8 cellular contexts compared by ENCODE assay signal in genomic region chr20:44702776-44703175, GRCh38. TPM values are rescaled to one million over a fixed set of nuclear protein-coding genes. Genes with fewer than 3 reads are reported as not detected.
DNase-seq lines count a peak whose midpoint lies in the region; ATAC-seq and TF ChIP-seq lines count a peak whose summit lies in the region.

No MANE protein-coding gene starts in this region.

- no peak overlapping the region for H3K27ac Mint-ChIP-seq in nephron progenitor cell

- no peaks in the 10 kb centered on the region for H3K9me3 Mint-ChIP-seq in nephron progenitor cell

- H3K36me3 Mint-ChIP-seq in nephron progenitor cell (ENCODE audit: low read depth), result no peaks in the 10 kb centered on the region

- no peak for ATAC-seq in HG03039 (IDR thresholded peaks at IDR 0.05; ENCODE audit: unreplicated experiment)

- H3K27me3 Mint-ChIP-seq in nephron progenitor cell (ENCODE audit: low read depth, poor library complexity), result peaks cover 3% of the 10 kb centered on the region

- TF ChIP-seq CTCF in nephron progenitor cell (IDR thresholded peaks at IDR 0.05) (no peak), GM13977 (IDR thresholded peaks at IDR 0.05; ENCODE audit: extremely low read depth, insufficient read depth, missing control alignments) (no peak)

- in situ Hi-C loops in GM13977 (cut with MboI; ENCODE audit: low pct_unique_long_range_greater_than_20kb, low sequenced_read_pairs, unreplicated experiment), result no loop called here

- DNase-seq in EL, result peak; percentile 95
- peak; percentile 96 for DNase-seq in LHCN-M2 (ENCODE audit: low read depth)
- DNase-seq in epidermal melanocyte (ENCODE audit: insufficient read length, low spot score), result peak; percentile 67
- DNase-seq in nephron progenitor cell, result peak; percentile 29
- no peak for DNase-seq in GM13977 (ENCODE audit: low spot score)
- DNase-seq in NCI-H2081 (lab: John Stamatoyannopoulos, UW), result no peak
- no peak for DNase-seq in DMS114 treated with DMSO at 0.1 percent for 48 hours (lab: John Stamatoyannopoulos, UW; ENCODE audit: unreplicated experiment)

- H3K4me3 Mint-ChIP-seq in nephron progenitor cell, result no peak overlapping the region

- peaks cover 42% of the 10 kb centered on the region for H3K4me1 Mint-ChIP-seq in nephron progenitor cell

RNA-seq across cellular contexts. Expression of gene CCN5, which starts 12.4 kb away (rescaled TPM):
- not detected in 2 replicates for total RNA-seq in LHCN-M2 (2014; rRNA removed)
- 0.05 TPM for polyA plus RNA-seq in LHCN-M2 (2012)

RNA-seq across cellular contexts. Expression of gene KCNK15, which starts 42.9 kb away (rescaled TPM):
- not detected in 2 replicates for total RNA-seq in LHCN-M2 (2014; rRNA removed)
- polyA plus RNA-seq in LHCN-M2 (2012), result not detected

RNA-seq across cellular contexts. Expression of gene ADA, which starts 51.3 kb away (rescaled TPM):
- 4.1 and 4.2 TPM in 2 replicates for total RNA-seq in LHCN-M2 (2014; rRNA removed)
- polyA plus RNA-seq in LHCN-M2 (2012), result 7.6 TPM

Comparison
In these comparisons a context has a peak if more than half of its experiments do, and no peak if none do; other contexts are left out.
1. DNase-seq: peak in EL (single experiment), LHCN-M2 (single experiment), epidermal melanocyte (single experiment) and nephron progenitor cell (single experiment); none in GM13977 (single experiment), NCI-H2081 (0 of 2) and DMS114 treated with DMSO at 0.1 percent for 48 hours (single experiment).